8 cellular contexts compared by ENCODE assay signal in genomic region chr5:69093771-69094570, GRCh38. TPM values are rescaled to one million over a fixed set of nuclear protein-coding genes. Genes with fewer than 3 reads are reported as not detected.
A peak's percentile ranks its signal among the peaks of the same experiment; 100 is the strongest.
DNase-seq lines count a peak whose midpoint lies in the region; ATAC-seq and TF ChIP-seq lines count a peak whose summit lies in the region.

Gene SLC30A5 (plus strand): TSS chr5:69094014. CDS start chr5:69094256, 242 bp downstream.

- H3K4me1 ChIP-seq in GM23248 (ENCODE audit: insufficient read depth) (peaks cover 10% of the 10 kb centered on the region), fibroblast of lung (ENCODE audit: control insufficient read depth, extremely low read depth, insufficient read depth, low read length) (peaks cover 4% of the 10 kb centered on the region)

- H3K9ac ChIP-seq in GM23248 (peak within 1 kb of the TSS; percentile 97), fibroblast of lung (ENCODE audit: insufficient read depth, low read length) (peak within 1 kb of the TSS; percentile 96)

- peaks cover 35% of the 10 kb centered on the region for H3K36me3 Mint-ChIP-seq in activated T-helper 17 cell treated with anti-CD3 and anti-CD28 coated beads, Interleukin-2, amount 50 U/mL, for 72 hours (ENCODE audit: low read depth)
- H3K36me3 Mint-ChIP-seq in natural killer cell = no peaks in the 10 kb centered on the region

- H3F3A ChIP-seq in GM23248 (ENCODE audit: insufficient read depth) = peaks cover 4% of the 10 kb centered on the region; the same call in 1 of the 2 replicates

- peak within 1 kb of the TSS; percentile 89 for H3K4me3 ChIP-seq in GM23248
- peak within 1 kb of the TSS; percentile 87 to 99 (median 89) for H3K4me3 ChIP-seq in fibroblast of lung (replicated peaks in 1 of 4; ENCODE audit: control extremely low read depth in 1 of 4, insufficient read depth in 1 of 4, low read depth in 3 of 4, low read length in 4 of 4)

- WGBS in GM23248 (ENCODE audit: low coverage in 1 of 2, low lambda C conversion rate in 2 of 2, missing lambda C conversion rate in 2 of 2), 2 experiments = 1% methylated on average over 68 to 73 of the region's 83 CpGs

- H3K27me3 ChIP-seq in GM23248 (replicated peaks; ENCODE audit: insufficient read depth) (no peaks in the 10 kb centered on the region), fibroblast of lung (ENCODE audit: control insufficient read depth, insufficient read depth, low read length) (no peaks in the 10 kb centered on the region)

- H3K27ac ChIP-seq in GM23248 = peak within 1 kb of the TSS; percentile 90
- peak within 1 kb of the TSS; percentile 94 for H3K27ac ChIP-seq in fibroblast of lung (ENCODE audit: insufficient read depth, low read length)

- H3K4me3 Mint-ChIP-seq in activated T-helper 17 cell treated with anti-CD3 and anti-CD28 coated beads, Interleukin-2, amount 50 U/mL, for 72 hours = peak within 1 kb of the TSS; percentile 89
- H3K4me3 Mint-ChIP-seq in natural killer cell = peak within 1 kb of the TSS; percentile 95

- peaks cover 7% of the 10 kb centered on the region for H3K4me1 Mint-ChIP-seq in activated T-helper 17 cell treated with anti-CD3 and anti-CD28 coated beads, Interleukin-2, amount 50 U/mL, for 72 hours
- peaks cover 17 to 30% of the 10 kb centered on the region in 2 donors for H3K4me1 Mint-ChIP-seq in natural killer cell

- TF ChIP-seq CTCF in fibroblast of lung (conservative IDR thresholded peaks at IDR 0.05 in 1 of 2, IDR thresholded peaks at IDR 0.05 in 1 of 2; ENCODE audit: low read depth in 1 of 2, low read length in 2 of 2) (peak; percentile 87 to 95), natural killer cell (IDR thresholded peaks at IDR 0.05) (peak; percentile 79)

- no peaks in the 10 kb centered on the region for H3K9me2 ChIP-seq in GM23248 (ENCODE audit: insufficient read depth)

- H3K36me3 ChIP-seq in GM23248 (ENCODE audit: low read depth) (peaks cover 6% of the 10 kb centered on the region; the same call in 1 of the 2 replicates), fibroblast of lung (ENCODE audit: control insufficient read depth, insufficient read depth, low read length) (no peaks in the 10 kb centered on the region)

- H3K4me2 ChIP-seq in GM23248 (ENCODE audit: unreplicated experiment) (peak within 1 kb of the TSS; percentile 99), fibroblast of lung (ENCODE audit: extremely low read depth, insufficient read depth, low read length) (peak within 1 kb of the TSS; percentile 95)

- peak within 1 kb of the TSS; percentile 93 for H2AFZ ChIP-seq in GM23248
- H2AFZ ChIP-seq in fibroblast of lung (ENCODE audit: low read length) = peak within 1 kb of the TSS; percentile 70

- in situ Hi-C loops in GM23248 (cut with MboI) = no loop called here

- H3K9me3 Mint-ChIP-seq in activated T-helper 17 cell treated with anti-CD3 and anti-CD28 coated beads, Interleukin-2, amount 50 U/mL, for 72 hours = no peaks in the 10 kb centered on the region
- no peaks in the 10 kb centered on the region for H3K9me3 Mint-ChIP-seq in natural killer cell

- H4K20me1 ChIP-seq in GM23248 (ENCODE audit: insufficient read depth) = no peaks in the 10 kb centered on the region
- no peaks in the 10 kb centered on the region for H4K20me1 ChIP-seq in fibroblast of lung (ENCODE audit: control insufficient read depth, extremely low read depth, insufficient read depth, low read length)

- H3K9me3 ChIP-seq in GM23248 (ENCODE audit: low read depth) (no peaks in the 10 kb centered on the region), fibroblast of lung (ENCODE audit: control insufficient read depth, insufficient read depth, low read depth, low read length) (no peaks in the 10 kb centered on the region)

- intact Hi-C loops in natural killer cell (cut with micrococcal nuclease) = loop anchor here (1.0 to 2.0 kb wide), 5 partner anchors 73 to 241 kb away; partner anchors contain the start of genes CCNB1, CDK7 and CENPH

- ATAC-seq in activated T-helper 17 cell treated with anti-CD3 and anti-CD28 coated beads, Interleukin-2, amount 50 U/mL, for 72 hours (replicated peaks) = peak; percentile 99
- ATAC-seq in natural killer cell = peak; percentile 97 to 100 (median 98)
- peak; percentile 100 for ATAC-seq in stimulated activated naive CD8-positive, alpha-beta T cell treated with anti-CD3 and anti-CD28 coated beads, Interleukin-15, Interleukin-2, amounts not matched to agents 100 U/mL and 50 U/mL, for 24 hours

- DNase-seq in EH (ENCODE audit: low read depth) (peak; percentile 100), GM23248 (peak; percentile 100), LHCN-M2 (ENCODE audit: low read depth) (peak; percentile 99), RPMI8226 (peak; percentile 100), fibroblast of lung (ENCODE audit: low read depth in 2 of 2) (peak; percentile 100), natural killer cell (peak; percentile 94)
- DNase-seq in stimulated activated naive CD8-positive, alpha-beta T cell treated with anti-CD3 and anti-CD28 coated beads, Interleukin-15, Interleukin-2, amounts not matched to agents 100 U/mL and 50 U/mL, for 24 hours = peak; percentile 97

- H3K27me3 Mint-ChIP-seq in activated T-helper 17 cell treated with anti-CD3 and anti-CD28 coated beads, Interleukin-2, amount 50 U/mL, for 72 hours = no peaks in the 10 kb centered on the region
- H3K27me3 Mint-ChIP-seq in natural killer cell (ENCODE audit: low read depth in 2 of 2) = no peaks in the 10 kb centered on the region

- H3K27ac Mint-ChIP-seq in activated T-helper 17 cell treated with anti-CD3 and anti-CD28 coated beads, Interleukin-2, amount 50 U/mL, for 72 hours = peak within 1 kb of the TSS; percentile 93
- peak within 1 kb of the TSS; percentile 94 to 99 for H3K27ac Mint-ChIP-seq in natural killer cell

- peaks cover 50% of the 10 kb centered on the region for H3K79me2 ChIP-seq in GM23248 (ENCODE audit: insufficient read depth)
- peaks cover 34% of the 10 kb centered on the region for H3K79me2 ChIP-seq in fibroblast of lung (ENCODE audit: control insufficient read depth, insufficient read depth, low read length)

RNA-seq across cellular contexts. Expression of gene SLC30A5, which starts in this region (rescaled TPM):
- 66.8 and 69.6 TPM in 2 replicates for total RNA-seq in GM23248 (2014; rRNA removed; shearing (Covaris generic))
- polyA plus RNA-seq in GM23248 (2016; fragmentation: Nextera tagmentation; extraction: Ambion mirVana) = 63.2 and 67.1 TPM in 2 replicates
- 42.9 and 53.7 TPM in 2 replicates for total RNA-seq in LHCN-M2 (2014; rRNA removed)
- 16.7 TPM for polyA plus RNA-seq in LHCN-M2 (2012)
- total RNA-seq in activated T-helper 17 cell treated with anti-CD3 and anti-CD28 coated beads, Interleukin-2, amount 50 U/mL, for 72 hours = 10 to 100 TPM; 23.7 to 44.7 TPM
- 65.7 and 97.1 TPM in 2 replicates for total RNA-seq in fibroblast of lung
- 43.0 and 48.0 TPM in 2 replicates for polyA plus RNA-seq in fibroblast of lung
- polyA plus RNA-seq in fibroblast of lung (2012) = 37.1 and 38.0 TPM in 2 replicates
- polyA minus RNA-seq in fibroblast of lung (ENCODE audit: low replicate concordance) = 39.0 and 131 TPM in 2 replicates
- 10 to 100 TPM; 17.8 to 30.1 (median 26.7) TPM for total RNA-seq in natural killer cell

Comparison
In these comparisons a context has a peak if more than half of its experiments do, and no peak if none do; other contexts are left out.
1. Peak in every context shown above with its lines: DNase-seq, ATAC-seq, H3K4me3 ChIP-seq and H3K27ac ChIP-seq.